In genomic region chr9:89748020-89748670, GRCh38 we compare ENCODE assay signal across 34 cellular contexts.
DNase-seq lines count a peak whose midpoint lies in the region; TF ChIP-seq lines count a peak whose summit lies in the region.
"Had no signal": no experiment of that assay in that cellular context is flagged by ENCODE, and none has a peak within 500 bp of the region (broad histone marks: within the 10 kb centered on the region; RNA-seq: fewer than 3 reads in every experiment).

No MANE protein-coding gene starts in this region.

- intact Hi-C loops in ovary (cut with DNase I) = no loop called here

- H3K27ac ChIP-seq in endodermal cell (ENCODE audit: low read depth, low read length) (peak overlapping the region; percentile 62), neural progenitor cell (no peak overlapping the region), ovary (no peak overlapping the region)
- H3K27ac ChIP-seq: 22Rv1, ascending aorta, foreskin keratinocyte, lower lobe of right lung, pancreas, SJCRH30 had no signal

- no peaks in the 10 kb centered on the region for H4K20me1 ChIP-seq in neural progenitor cell (ENCODE audit: low read depth)

- H3K36me3 Mint-ChIP-seq in T-helper 1 cell treated with Interleukin-12 subunit alpha and Interleukin-12 subunit beta and Interleukin-4 antibody, amounts not matched to agents 30 μg/mL and 1 μg/mL, for 36 hours (ENCODE audit: low read depth) = peaks cover 12% of the 10 kb centered on the region
- H3K36me3 Mint-ChIP-seq in endodermal cell (ENCODE audit: low read depth) = no peaks in the 10 kb centered on the region
- peaks cover 4% of the 10 kb centered on the region for H3K36me3 Mint-ChIP-seq in neural progenitor cell
- no peaks in the 10 kb centered on the region for H3K36me3 Mint-ChIP-seq in chondrocyte (ENCODE audit: low read depth)
- H3K36me3 Mint-ChIP-seq: CD4-positive, CD25-positive, alpha-beta regulatory T cell; natural killer cell; stimulated activated naive B cell treated with anti-CD40 and anti-IgM and Interleukin-4, amounts not matched to agents 10 μg/mL and 1 μg/mL and 100 μg/mL, for 72 hours; type B pancreatic cell had no signal

- H3K36me3 ChIP-seq in endodermal cell (ENCODE audit: control insufficient read depth, insufficient read depth, low read length) (no peaks in the 10 kb centered on the region), neural progenitor cell (no peaks in the 10 kb centered on the region), ovary (no peaks in the 10 kb centered on the region)
- H3K36me3 ChIP-seq: ascending aorta, lower lobe of right lung, pancreas, SJCRH30 had no signal

- no peak overlapping the region for H2AFZ ChIP-seq in neural progenitor cell (replicated peaks)
- H2AFZ ChIP-seq: GM23338 had no signal

- H3K9me3 ChIP-seq in endodermal cell (ENCODE audit: control insufficient read depth, low read length) = no peaks in the 10 kb centered on the region
- no peaks in the 10 kb centered on the region for H3K9me3 ChIP-seq in neural progenitor cell (ENCODE audit: low read depth)
- H3K9me3 ChIP-seq in ovary = no peaks in the 10 kb centered on the region
- H3K9me3 ChIP-seq: ascending aorta, lower lobe of right lung, pancreas, SJCRH30 had no signal

- no peaks in the 10 kb centered on the region for H3K9me3 Mint-ChIP-seq in T-helper 1 cell treated with Interleukin-12 subunit alpha and Interleukin-12 subunit beta and Interleukin-4 antibody, amounts not matched to agents 30 μg/mL and 1 μg/mL, for 36 hours
- H3K9me3 Mint-ChIP-seq in endodermal cell (no peaks in the 10 kb centered on the region), neural progenitor cell (peaks cover 4% of the 10 kb centered on the region), chondrocyte (ENCODE audit: low read depth) (peaks cover 5% of the 10 kb centered on the region)
- H3K9me3 Mint-ChIP-seq: effector memory CD8-positive, alpha-beta T cell; GM23338; natural killer cell; stimulated activated naive B cell treated with anti-CD40 and anti-IgM and Interleukin-4, amounts not matched to agents 10 μg/mL and 1 μg/mL and 100 μg/mL, for 72 hours; type B pancreatic cell had no signal

- DNase-seq in T-helper 1 cell = no peak
- peak; percentile 60 for DNase-seq in LNCaP clone FGC (ENCODE audit: low read depth)
- no peak for DNase-seq in endodermal cell
- DNase-seq in neural progenitor cell (ENCODE audit: low spot score) = no peak
- no peak for DNase-seq in nucleus accumbens (lab: John Stamatoyannopoulos, UW)
- no peak for DNase-seq in chondrocyte (ENCODE audit: low spot score)
- DNase-seq in ovary = no peak
- DNase-seq: activated CD4-positive, alpha-beta T cell treated with anti-CD3 and anti-CD28 coated beads for 48 hours; activated naive CD4-positive, alpha-beta T cell treated with anti-CD3 and anti-CD28 coated beads, Interleukin-2, amount 50 U/mL, for 16 hours; activated T-cell treated with anti-CD3 and anti-CD28 coated beads, Interleukin-2, amount 50 U/mL, for 48 hours; Calu3; caudate nucleus; CD4-positive, CD25-positive, alpha-beta regulatory T cell; cortex of kidney; effector memory CD8-positive, alpha-beta T cell; foreskin keratinocyte; HFFc6; kidney glomerular epithelial cell; lower lobe of right lung; natural killer cell; NCI-H1105; NCI-H187; NCI-H510A treated with DMSO at 0.1 percent for 48 hours; pancreas; retina; SJCRH30; stimulated activated naive B cell treated with anti-CD40 and anti-IgM and Interleukin-4, amounts not matched to agents 10 μg/mL and 1 μg/mL and 100 μg/mL, for 72 hours; substantia nigra had no signal

- no peak for TF ChIP-seq CTCF in LNCaP clone FGC (IDR thresholded peaks at IDR 0.05; ENCODE audit: control insufficient read depth, extremely low read depth, insufficient read depth)
- TF ChIP-seq CTCF in endodermal cell (conservative IDR thresholded peaks at IDR 0.05) = no peak
- no peak for TF ChIP-seq CTCF in neural progenitor cell (IDR thresholded peaks at IDR 0.05)
- no peak for TF ChIP-seq CTCF in chondrocyte (IDR thresholded peaks at IDR 0.05)
- TF ChIP-seq CTCF in ovary (IDR thresholded peaks at IDR 0.05) = no peak

- no peak overlapping the region for H3K4me3 ChIP-seq in LNCaP clone FGC (ENCODE audit: low read depth, low read length)
- H3K4me3 ChIP-seq in endodermal cell (ENCODE audit: low read length) = no peak overlapping the region
- H3K4me3 ChIP-seq in neural progenitor cell = no peak overlapping the region
- H3K4me3 ChIP-seq in ovary = no peak overlapping the region
- H3K4me3 ChIP-seq: ascending aorta, GM23338, lower lobe of right lung, pancreas, SJCRH30, skin epidermis had no signal

- H3K4me2 ChIP-seq in neural progenitor cell = no peak overlapping the region
- H3K4me2 ChIP-seq: GM23338 had no signal

- 90 to 98% methylated on average over 6 of the region's 6 CpGs for WGBS in endodermal cell (ENCODE audit: insufficient coverage in 1 of 2, insufficient read length in 1 of 2), 2 experiments
- 59 to 69% (median 66%) methylated on average over 6 of the region's 6 CpGs for WGBS in ovary, 3 donors

- H3K4me3 Mint-ChIP-seq in T-helper 1 cell treated with Interleukin-12 subunit alpha and Interleukin-12 subunit beta and Interleukin-4 antibody, amounts not matched to agents 30 μg/mL and 1 μg/mL, for 36 hours = no peak overlapping the region
- H3K4me3 Mint-ChIP-seq in endodermal cell (no peak overlapping the region), neural progenitor cell (no peak overlapping the region), chondrocyte (ENCODE audit: unreplicated experiment) (no peak overlapping the region)
- H3K4me3 Mint-ChIP-seq: CD4-positive, CD25-positive, alpha-beta regulatory T cell; effector memory CD8-positive, alpha-beta T cell; GM23338; HFFc6; natural killer cell; stimulated activated naive B cell treated with anti-CD40 and anti-IgM and Interleukin-4, amounts not matched to agents 10 μg/mL and 1 μg/mL and 100 μg/mL, for 72 hours; type B pancreatic cell had no signal

- TF ChIP-seq EP300 in ovary (IDR thresholded peaks at IDR 0.05) = no peak

- no peaks in the 10 kb centered on the region for H3F3A ChIP-seq in neural progenitor cell (ENCODE audit: low read depth)

- no peaks in the 10 kb centered on the region for H3K27me3 Mint-ChIP-seq in T-helper 1 cell treated with Interleukin-12 subunit alpha and Interleukin-12 subunit beta and Interleukin-4 antibody, amounts not matched to agents 30 μg/mL and 1 μg/mL, for 36 hours (ENCODE audit: low read depth)
- H3K27me3 Mint-ChIP-seq in endodermal cell (ENCODE audit: insufficient read depth) = no peaks in the 10 kb centered on the region
- peaks cover 20% of the 10 kb centered on the region for H3K27me3 Mint-ChIP-seq in neural progenitor cell (ENCODE audit: insufficient read depth, low read depth)
- H3K27me3 Mint-ChIP-seq in chondrocyte (ENCODE audit: low read depth) = peaks cover 5% of the 10 kb centered on the region
- H3K27me3 Mint-ChIP-seq: CD4-positive, CD25-positive, alpha-beta regulatory T cell; type B pancreatic cell had no signal

- H3K4me1 ChIP-seq in endodermal cell (ENCODE audit: control insufficient read depth, insufficient read depth, low read length) (peaks cover 10% of the 10 kb centered on the region), neural progenitor cell (peaks cover 13% of the 10 kb centered on the region), ovary (ENCODE audit: insufficient read depth) (peaks cover 12% of the 10 kb centered on the region)
- H3K4me1 ChIP-seq: ascending aorta, foreskin keratinocyte had no signal

- H3K9ac ChIP-seq in endodermal cell (ENCODE audit: extremely low read depth, low read length, poor library complexity, severe bottlenecking) = no peak overlapping the region
- H3K9ac ChIP-seq in neural progenitor cell = no peak overlapping the region

- peaks cover 58% of the 10 kb centered on the region for H3K4me1 Mint-ChIP-seq in T-helper 1 cell treated with Interleukin-12 subunit alpha and Interleukin-12 subunit beta and Interleukin-4 antibody, amounts not matched to agents 30 μg/mL and 1 μg/mL, for 36 hours (ENCODE audit: low read depth)
- H3K4me1 Mint-ChIP-seq in endodermal cell (peaks cover 17% of the 10 kb centered on the region), neural progenitor cell (peaks cover 55% of the 10 kb centered on the region), chondrocyte (ENCODE audit: low read depth) (peaks cover 9% of the 10 kb centered on the region)

- H3K79me2 ChIP-seq in neural progenitor cell (ENCODE audit: low read depth) = no peaks in the 10 kb centered on the region

- H3K27me3 ChIP-seq in endodermal cell (ENCODE audit: control insufficient read depth, insufficient read depth, low read length, poor library complexity, severe bottlenecking) (no peaks in the 10 kb centered on the region), neural progenitor cell (no peaks in the 10 kb centered on the region), ovary (no peaks in the 10 kb centered on the region)
- H3K27me3 ChIP-seq: ascending aorta, foreskin keratinocyte, pancreas, SJCRH30 had no signal

- peak overlapping the region; percentile 29 for H3K27ac Mint-ChIP-seq in T-helper 1 cell treated with Interleukin-12 subunit alpha and Interleukin-12 subunit beta and Interleukin-4 antibody, amounts not matched to agents 30 μg/mL and 1 μg/mL, for 36 hours
- H3K27ac Mint-ChIP-seq in endodermal cell = peak overlapping the region; percentile 26
- peak overlapping the region; percentile 93 for H3K27ac Mint-ChIP-seq in neural progenitor cell
- H3K27ac Mint-ChIP-seq in chondrocyte (ENCODE audit: unreplicated experiment) = no peak overlapping the region
- H3K27ac Mint-ChIP-seq: CD4-positive, CD25-positive, alpha-beta regulatory T cell; effector memory CD8-positive, alpha-beta T cell; GM23338; HFFc6; natural killer cell; type B pancreatic cell had no signal

- no peak for TF ChIP-seq POLR2A in ovary (IDR thresholded peaks at IDR 0.05)
